Comparison of ENCODE assay signal across 24 cellular contexts in the genomic region with DNA sequence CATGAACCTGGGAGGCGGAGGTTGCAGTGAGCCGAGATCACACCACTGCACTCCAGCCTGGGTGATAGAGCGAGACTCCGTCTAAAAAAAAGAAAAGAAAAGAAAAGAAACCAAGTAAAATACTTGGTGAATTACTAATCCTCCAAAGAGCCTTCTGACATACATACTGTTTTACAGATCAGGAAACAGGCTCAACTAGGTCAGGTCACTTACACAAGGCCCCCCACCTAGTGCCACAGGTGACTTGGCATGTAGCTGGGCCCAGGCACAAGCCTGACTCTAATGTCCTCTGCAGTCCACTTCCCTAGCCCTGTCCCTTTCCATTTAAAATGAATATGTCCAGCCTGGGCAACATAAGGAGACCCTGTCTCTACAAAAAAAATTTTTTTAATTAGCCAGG.
DNase-seq lines count a peak whose midpoint lies in the region; ATAC-seq and TF ChIP-seq lines count a peak whose summit lies in the region.
"Had no signal": no experiment of that assay in that cellular context is flagged by ENCODE, and none has a peak within 500 bp of the region (broad histone marks: within the 10 kb centered on the region; RNA-seq: fewer than 3 reads in every experiment).

No MANE protein-coding gene starts in this region.

- H3K4me1 ChIP-seq in Caco-2 = peaks cover 17% of the 10 kb centered on the region; the same call in 1 of the 2 replicates
- H3K4me1 ChIP-seq: A549, BE2C had no signal

- CTCF ChIA-PET in Caco-2 (lab: Charles Lee) = no interaction called here
- CTCF ChIA-PET in activated CD4-positive, alpha-beta memory T cell treated with anti-CD3 and anti-CD28 coated beads, Interleukin-2, amount 10 ng/mL, durations not matched to agents 7 days and 5 days (lab: Charles Lee) = no interaction called here

- H3K27me3 Mint-ChIP-seq in Caco-2 (ENCODE audit: insufficient read depth, unreplicated experiment) = no peaks in the 10 kb centered on the region
- H3K27me3 Mint-ChIP-seq in activated CD4-positive, alpha-beta memory T cell treated with anti-CD3 and anti-CD28 coated beads, Interleukin-2, amount 10 ng/mL, durations not matched to agents 7 days and 5 days = peaks cover 2% of the 10 kb centered on the region
- H3K27me3 Mint-ChIP-seq: CD4-positive, alpha-beta T cell had no signal

- H3K4me3 ChIP-seq in Caco-2 (ENCODE audit: low read depth, low read length) = no peak overlapping the region
- H3K4me3 ChIP-seq in choroid plexus epithelial cell (ENCODE audit: low read depth, low read length) = no peak overlapping the region
- H3K4me3 ChIP-seq: A549; BLaER1 treated with 17β-estradiol and CSF1 and Interleukin-3, amounts not matched to agents 10 nM and 100 nM; GM23338 had no signal

- peaks cover 13% of the 10 kb centered on the region for H3K4me1 Mint-ChIP-seq in Caco-2 (ENCODE audit: low read depth, unreplicated experiment)
- H3K4me1 Mint-ChIP-seq in activated CD4-positive, alpha-beta memory T cell treated with anti-CD3 and anti-CD28 coated beads, Interleukin-2, amount 10 ng/mL, durations not matched to agents 7 days and 5 days = no peaks in the 10 kb centered on the region
- H3K4me1 Mint-ChIP-seq: CD8-positive, alpha-beta memory T cell had no signal

- BruUV-seq in Caco-2 (replicated peaks; lab: Mats Ljungman, UMichigan) = no TSS peak

- POLR2A ChIA-PET in Caco-2 (lab: Charles Lee) = no interaction called here
- POLR2A ChIA-PET in activated CD4-positive, alpha-beta memory T cell treated with anti-CD3 and anti-CD28 coated beads, Interleukin-2, amount 10 ng/mL, durations not matched to agents 7 days and 5 days (lab: Charles Lee) = no interaction called here

- H3K4me3 Mint-ChIP-seq in Caco-2 (ENCODE audit: unreplicated experiment) = no peak overlapping the region
- H3K4me3 Mint-ChIP-seq in activated CD4-positive, alpha-beta memory T cell treated with anti-CD3 and anti-CD28 coated beads, Interleukin-2, amount 10 ng/mL, durations not matched to agents 7 days and 5 days = no peak overlapping the region
- H3K4me3 Mint-ChIP-seq: CD14-positive monocyte; CD4-positive, alpha-beta T cell; CD8-positive, alpha-beta memory T cell; GM23338; H9 had no signal

- H3K27ac Mint-ChIP-seq in Caco-2 (ENCODE audit: unreplicated experiment) = peak overlapping the region; percentile 33
- no peak overlapping the region for H3K27ac Mint-ChIP-seq in activated CD4-positive, alpha-beta memory T cell treated with anti-CD3 and anti-CD28 coated beads, Interleukin-2, amount 10 ng/mL, durations not matched to agents 7 days and 5 days
- H3K27ac Mint-ChIP-seq: CD14-positive monocyte; CD4-positive, alpha-beta T cell; H9 had no signal

- no peaks in the 10 kb centered on the region for H3K9me3 Mint-ChIP-seq in Caco-2 (ENCODE audit: unreplicated experiment)
- H3K9me3 Mint-ChIP-seq in activated CD4-positive, alpha-beta memory T cell treated with anti-CD3 and anti-CD28 coated beads, Interleukin-2, amount 10 ng/mL, durations not matched to agents 7 days and 5 days = no peaks in the 10 kb centered on the region
- H3K9me3 Mint-ChIP-seq: CD14-positive monocyte; CD4-positive, alpha-beta T cell; CD8-positive, alpha-beta memory T cell; GM23338; H9 had no signal

- no peak for TF ChIP-seq CTCF in Caco-2 (IDR thresholded peaks at IDR 0.05; ENCODE audit: insufficient read depth in 1 of 2, low read depth in 1 of 2, low read length in 1 of 2, severe bottlenecking in 1 of 2, unreplicated experiment in 1 of 2)
- TF ChIP-seq CTCF in choroid plexus epithelial cell (conservative IDR thresholded peaks at IDR 0.05; ENCODE audit: low read depth, low read length) = no peak

- H3K36me3 ChIP-seq in Caco-2 (ENCODE audit: control insufficient read depth, insufficient read depth, low read length) = no peaks in the 10 kb centered on the region
- H3K36me3 ChIP-seq: BE2C had no signal

- no peaks in the 10 kb centered on the region for H3K9me3 ChIP-seq in Caco-2
- H3K9me3 ChIP-seq: A549; BE2C; BLaER1 treated with 17β-estradiol and CSF1 and Interleukin-3, amounts not matched to agents 10 nM and 100 nM had no signal

- no peak for ATAC-seq in GM19397 (IDR thresholded peaks at IDR 0.05; ENCODE audit: unreplicated experiment)
- ATAC-seq: A549, GM23338, HCT116 had no signal

- H3K36me3 Mint-ChIP-seq in Caco-2 (ENCODE audit: insufficient read depth, unreplicated experiment) = no peaks in the 10 kb centered on the region
- H3K36me3 Mint-ChIP-seq in activated CD4-positive, alpha-beta memory T cell treated with anti-CD3 and anti-CD28 coated beads, Interleukin-2, amount 10 ng/mL, durations not matched to agents 7 days and 5 days (ENCODE audit: low read depth) = no peaks in the 10 kb centered on the region
- H3K36me3 Mint-ChIP-seq: CD14-positive monocyte; CD8-positive, alpha-beta memory T cell had no signal

- H3K27me3 ChIP-seq in Caco-2 (replicated peaks; ENCODE audit: control insufficient read depth, insufficient read depth, low read length) = no peaks in the 10 kb centered on the region
- H3K27me3 ChIP-seq: BE2C; BLaER1 treated with 17β-estradiol and CSF1 and Interleukin-3, amounts not matched to agents 10 nM and 100 nM had no signal

- intact Hi-C loops in Caco-2 (cut with micrococcal nuclease; ENCODE audit: unreplicated experiment) = no loop called here

- DNase-seq in Caco-2 (no peak), choroid plexus epithelial cell (ENCODE audit: low read depth) (peak; percentile 49), kidney tubule cell (ENCODE audit: low spot score) (peak; percentile 55), renal cortical epithelial cell (ENCODE audit: low read depth) (peak; percentile 18), NCI-H1105 treated with DMSO at 0.1 percent for 48 hours (lab: John Stamatoyannopoulos, UW) (no peak), NK-92 (lab: John Stamatoyannopoulos, UW; ENCODE audit: unreplicated experiment) (no peak)
- DNase-seq in activated CD4-positive, alpha-beta memory T cell treated with anti-CD3 and anti-CD28 coated beads, Interleukin-2, amount 10 ng/mL, durations not matched to agents 7 days and 5 days = no peak
- DNase-seq: 8988T; ACHN; AML-193; BE2C; Calu3; CD4-positive, alpha-beta T cell; CD8-positive, alpha-beta memory T cell; DMS53; DMS79 treated with DMSO at 0.1 percent for 48 hours; GF-D8; H9 had no signal

Comparison
In these comparisons a context has a peak if more than half of its experiments do, and no peak if none do; other contexts are left out.
1. DNase-seq: peak in choroid plexus epithelial cell (single experiment), kidney tubule cell (single experiment) and renal cortical epithelial cell (single experiment); none in Caco-2 (0 of 2), activated CD4-positive, alpha-beta memory T cell treated with anti-CD3 and anti-CD28 coated beads, Interleukin-2, amount 10 ng/mL, durations not matched to agents 7 days and 5 days (single experiment), NCI-H1105 treated with DMSO at 0.1 percent for 48 hours (single experiment) and NK-92 (single experiment).